ENCODE assay signal across 3 cellular contexts in genomic region chr14:88437659-88438058, GRCh38.
TF ChIP-seq lines count a peak whose summit lies in the region.

No MANE protein-coding gene starts in this region.

TF ChIP-seq in GM23338, 12 proteins besides CTCF, POLR2A, EP300 and RAD21 (continued from another document and continues in another):
- TF ChIP-seq ZNF114 (CRISPR knock-in tag; IDR thresholded peaks at IDR 0.05) = no peak
- TF ChIP-seq, protein P1, sequence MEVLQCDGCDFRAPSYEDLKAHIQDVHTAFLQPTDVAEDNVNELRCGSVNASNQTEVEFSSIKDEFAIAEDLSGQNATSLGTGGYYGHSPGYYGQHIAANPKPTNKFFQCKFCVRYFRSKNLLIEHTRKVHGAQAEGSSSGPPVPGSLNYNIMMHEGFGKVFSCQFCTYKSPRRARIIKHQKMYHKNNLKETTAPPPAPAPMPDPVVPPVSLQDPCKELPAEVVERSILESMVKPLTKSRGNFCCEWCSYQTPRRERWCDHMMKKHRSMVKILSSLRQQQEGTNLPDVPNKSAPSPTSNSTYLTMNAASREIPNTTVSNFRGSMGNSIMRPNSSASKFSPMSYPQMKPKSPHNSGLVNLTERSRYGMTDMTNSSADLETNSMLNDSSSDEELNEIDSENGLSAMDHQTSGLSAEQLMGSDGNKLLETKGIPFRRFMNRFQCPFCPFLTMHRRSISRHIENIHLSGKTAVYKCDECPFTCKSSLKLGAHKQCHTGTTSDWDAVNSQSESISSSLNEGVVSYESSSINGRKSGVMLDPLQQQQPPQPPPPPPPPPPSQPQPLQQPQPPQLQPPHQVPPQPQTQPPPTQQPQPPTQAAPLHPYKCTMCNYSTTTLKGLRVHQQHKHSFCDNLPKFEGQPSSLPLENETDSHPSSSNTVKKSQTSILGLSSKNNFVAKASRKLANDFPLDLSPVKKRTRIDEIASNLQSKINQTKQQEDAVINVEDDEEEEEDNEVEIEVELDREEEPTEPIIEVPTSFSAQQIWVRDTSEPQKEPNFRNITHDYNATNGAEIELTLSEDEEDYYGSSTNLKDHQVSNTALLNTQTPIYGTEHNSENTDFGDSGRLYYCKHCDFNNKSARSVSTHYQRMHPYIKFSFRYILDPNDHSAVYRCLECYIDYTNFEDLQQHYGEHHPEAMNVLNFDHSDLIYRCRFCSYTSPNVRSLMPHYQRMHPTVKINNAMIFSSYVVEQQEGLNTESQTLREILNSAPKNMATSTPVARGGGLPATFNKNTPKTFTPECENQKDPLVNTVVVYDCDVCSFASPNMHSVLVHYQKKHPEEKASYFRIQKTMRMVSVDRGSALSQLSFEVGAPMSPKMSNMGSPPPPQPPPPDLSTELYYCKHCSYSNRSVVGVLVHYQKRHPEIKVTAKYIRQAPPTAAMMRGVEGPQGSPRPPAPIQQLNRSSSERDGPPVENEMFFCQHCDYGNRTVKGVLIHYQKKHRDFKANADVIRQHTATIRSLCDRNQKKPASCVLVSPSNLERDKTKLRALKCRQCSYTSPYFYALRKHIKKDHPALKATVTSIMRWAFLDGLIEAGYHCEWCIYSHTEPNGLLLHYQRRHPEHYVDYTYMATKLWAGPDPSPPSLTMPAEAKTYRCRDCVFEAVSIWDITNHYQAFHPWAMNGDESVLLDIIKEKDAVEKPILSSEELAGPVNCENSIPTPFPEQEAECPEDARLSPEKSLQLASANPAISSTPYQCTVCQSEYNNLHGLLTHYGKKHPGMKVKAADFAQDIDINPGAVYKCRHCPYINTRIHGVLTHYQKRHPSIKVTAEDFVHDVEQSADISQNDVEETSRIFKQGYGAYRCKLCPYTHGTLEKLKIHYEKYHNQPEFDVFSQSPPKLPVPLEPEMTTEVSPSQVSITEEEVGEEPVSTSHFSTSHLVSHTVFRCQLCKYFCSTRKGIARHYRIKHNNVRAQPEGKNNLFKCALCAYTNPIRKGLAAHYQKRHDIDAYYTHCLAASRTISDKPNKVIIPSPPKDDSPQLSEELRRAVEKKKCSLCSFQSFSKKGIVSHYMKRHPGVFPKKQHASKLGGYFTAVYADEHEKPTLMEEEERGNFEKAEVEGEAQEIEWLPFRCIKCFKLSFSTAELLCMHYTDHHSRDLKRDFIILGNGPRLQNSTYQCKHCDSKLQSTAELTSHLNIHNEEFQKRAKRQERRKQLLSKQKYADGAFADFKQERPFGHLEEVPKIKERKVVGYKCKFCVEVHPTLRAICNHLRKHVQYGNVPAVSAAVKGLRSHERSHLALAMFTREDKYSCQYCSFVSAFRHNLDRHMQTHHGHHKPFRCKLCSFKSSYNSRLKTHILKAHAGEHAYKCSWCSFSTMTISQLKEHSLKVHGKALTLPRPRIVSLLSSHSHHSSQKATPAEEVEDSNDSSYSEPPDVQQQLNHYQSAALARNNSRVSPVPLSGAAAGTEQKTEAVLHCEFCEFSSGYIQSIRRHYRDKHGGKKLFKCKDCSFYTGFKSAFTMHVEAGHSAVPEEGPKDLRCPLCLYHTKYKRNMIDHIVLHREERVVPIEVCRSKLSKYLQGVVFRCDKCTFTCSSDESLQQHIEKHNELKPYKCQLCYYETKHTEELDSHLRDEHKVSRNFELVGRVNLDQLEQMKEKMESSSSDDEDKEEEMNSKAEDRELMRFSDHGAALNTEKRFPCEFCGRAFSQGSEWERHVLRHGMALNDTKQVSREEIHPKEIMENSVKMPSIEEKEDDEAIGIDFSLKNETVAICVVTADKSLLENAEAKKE (CRISPR knock-in tag; IDR thresholded peaks at IDR 0.05) = no peak
- no peak for TF ChIP-seq NANOG (IDR thresholded peaks at IDR 0.05; ENCODE audit: borderline replicate concordance)
- TF ChIP-seq EZH2phosphoT487 (IDR thresholded peaks at IDR 0.05; ENCODE audit: unreplicated experiment) = no peak
- TF ChIP-seq STAT1 (IDR thresholded peaks at IDR 0.05; ENCODE audit: unreplicated experiment) = no peak
- TF ChIP-seq CREB1 (CRISPR knock-in tag; IDR thresholded peaks at IDR 0.05; ENCODE audit: low read depth) = no peak

TF ChIP-seq in endothelial cell of umbilical vein, 7 proteins besides CTCF, POLR2A, EP300 and RAD21:
- TF ChIP-seq MAX (IDR thresholded peaks at IDR 0.05; ENCODE audit: insufficient read depth, insufficient read length) (no peak), GATA2 (IDR thresholded peaks at IDR 0.05; ENCODE audit: insufficient read depth, insufficient read length, low read depth, low read length) (no peak), JUN (IDR thresholded peaks at IDR 0.05; ENCODE audit: borderline replicate concordance, insufficient read depth, insufficient read length, low read depth) (no peak)
TF ChIP-seq in endothelial cell of umbilical vein: peak in this region for 0.

TF ChIP-seq in HEK293T, 16 proteins besides CTCF, POLR2A, EP300 and RAD21 (continued from another document):
- no peak for TF ChIP-seq FOXM1 (IDR thresholded peaks at IDR 0.05; ENCODE audit: borderline replicate concordance)
- no peak for TF ChIP-seq FOXK2 (IDR thresholded peaks at IDR 0.05)
- TF ChIP-seq ARNT (IDR thresholded peaks at IDR 0.05) = no peak
- no peak for TF ChIP-seq CTBP1 (IDR thresholded peaks at IDR 0.05; ENCODE audit: borderline replicate concordance)
- no peak for TF ChIP-seq SUZ12 (IDR thresholded peaks at IDR 0.05)
- no peak for TF ChIP-seq LEF1 (IDR thresholded peaks at IDR 0.05; ENCODE audit: borderline replicate concordance)
- no peak for TF ChIP-seq TARDBP (IDR thresholded peaks at IDR 0.05)
- no peak for TF ChIP-seq NFRKB (IDR thresholded peaks at IDR 0.05)
- TF ChIP-seq SP1 (IDR thresholded peaks at IDR 0.05) = no peak
- no peak for TF ChIP-seq ELF4 (IDR thresholded peaks at IDR 0.05)
- no peak for TF ChIP-seq L3MBTL2 (conservative IDR thresholded peaks at IDR 0.05)
- no peak for TF ChIP-seq ZNF384 (IDR thresholded peaks at IDR 0.05)
- TF ChIP-seq PKNOX1 (IDR thresholded peaks at IDR 0.05) = no peak
- no peak for TF ChIP-seq BHLHE40 (IDR thresholded peaks at IDR 0.05; ENCODE audit: borderline replicate concordance)
TF ChIP-seq in HEK293T: peak in this region for 0.
